Comparison of ENCODE assay signal across 26 cellular contexts in genomic region chr14:61112506-61112905, GRCh38.
"Had no signal": no experiment of that assay in that cellular context is flagged by ENCODE, and none has a peak within 500 bp of the region (broad histone marks: within the 10 kb centered on the region; RNA-seq: fewer than 3 reads in every experiment).

No MANE protein-coding gene starts in this region.

- H3K27ac ChIP-seq: epithelial cell of prostate, ovary, psoas muscle, skin epidermis, spleen, thoracic aorta, tibial nerve, upper lobe of left lung, vagina had no signal

- ATAC-seq: esophagus mucosa; gastrocnemius medialis; left lobe of liver; mucosa of descending colon; natural killer cell treated with Interleukin-12 subunit alpha and Interleukin-12 subunit beta and Interleukin-15 and Interleukin-18, amount 100 ng/mL, for 72 hours; psoas muscle; stimulated activated naive B cell treated with anti-CD40 and anti-IgM and Interleukin-4, amounts not matched to agents 10 μg/mL and 1 μg/mL and 100 μg/mL, for 72 hours had no signal

- H3K9me3 ChIP-seq: gastrocnemius medialis, ovary, psoas muscle, thoracic aorta had no signal

- H3K4me3 ChIP-seq: gastrocnemius medialis, lung, mucosa of descending colon, ovary, psoas muscle, skin epidermis, spleen, thoracic aorta, tibial nerve, upper lobe of left lung, vagina had no signal

- H3K36me3 ChIP-seq: gastrocnemius medialis, ovary, spleen, thoracic aorta, upper lobe of left lung, vagina had no signal

- DNase-seq: effector CD8-positive, alpha-beta T cell; endodermal cell; foreskin fibroblast; gastrocnemius medialis; head of caudate nucleus; mucosa of descending colon; naive B cell; occipital lobe; ovary; psoas muscle; right cardiac atrium; spleen; stimulated activated CD4-positive, alpha-beta T cell treated with anti-CD3 and anti-CD28 coated beads, Interleukin-4, amount 100 ng/mL, for 4 hours; stimulated activated naive B cell treated with anti-CD40 and anti-IgM and Interleukin-4, amounts not matched to agents 10 μg/mL and 1 μg/mL and 100 μg/mL, for 72 hours; upper lobe of left lung had no signal

- FAIRE-seq: colon, keratinocyte had no signal

- H3K27me3 ChIP-seq: gastrocnemius medialis, ovary, tibial nerve, upper lobe of left lung, vagina had no signal
